In genomic region chr11:17538731-17539130, GRCh38 we compare ENCODE assay signal across 24 cellular contexts. TPM values are rescaled to one million over a fixed set of nuclear protein-coding genes. Genes with fewer than 3 reads are reported as not detected.
"Had no signal": no experiment of that assay in that cellular context is flagged by ENCODE, and none has a peak within 500 bp of the region (broad histone marks: within the 10 kb centered on the region; RNA-seq: fewer than 3 reads in every experiment).

No MANE protein-coding gene starts in this region.

- H3K4me1 Mint-ChIP-seq: activated naive CD4-positive, alpha-beta T cell treated with anti-CD3 and anti-CD28 coated beads, Interleukin-2, amount 50 U/mL, for 24 hours had no signal

- H3K4me3 Mint-ChIP-seq: activated naive CD4-positive, alpha-beta T cell treated with anti-CD3 and anti-CD28 coated beads, Interleukin-2, amount 50 U/mL, for 24 hours; immature natural killer cell had no signal

- H3K27ac Mint-ChIP-seq: activated naive CD4-positive, alpha-beta T cell treated with anti-CD3 and anti-CD28 coated beads, Interleukin-2, amount 50 U/mL, for 24 hours; immature natural killer cell had no signal

- H3K36me3 Mint-ChIP-seq: activated naive CD4-positive, alpha-beta T cell treated with anti-CD3 and anti-CD28 coated beads, Interleukin-2, amount 50 U/mL, for 24 hours; immature natural killer cell had no signal

- H3K27me3 ChIP-seq: ascending aorta, right atrium auricular region, testis, upper lobe of left lung had no signal

- H3K9me3 Mint-ChIP-seq: activated naive CD4-positive, alpha-beta T cell treated with anti-CD3 and anti-CD28 coated beads, Interleukin-2, amount 50 U/mL, for 24 hours; immature natural killer cell had no signal

- ATAC-seq: heart left ventricle, left ventricle myocardium superior had no signal

- DNase-seq: activated CD4-positive, alpha-beta T cell treated with anti-CD3 and anti-CD28 coated beads, Interleukin-2, amount 50 U/mL, for 48 hours; activated gamma-delta T cell; cortex of kidney; heart left ventricle; immature natural killer cell; kidney glomerular epithelial cell; left ventricle myocardium superior; stimulated activated CD4-positive, alpha-beta T cell treated with anti-CD3 and anti-CD28 coated beads, Interleukin-2, amount 100 ng/mL, for 48 hours; stomach; T-helper 2 cell; testis; upper lobe of left lung; WERI-Rb-1 had no signal

- H3K4me1 ChIP-seq: ascending aorta, gastroesophageal sphincter, heart left ventricle, prostate gland, right atrium auricular region, testis had no signal

- H3K36me3 ChIP-seq: ascending aorta, gastroesophageal sphincter, heart left ventricle, prostate gland, right atrium auricular region, stomach, upper lobe of left lung, WERI-Rb-1 had no signal

- H3K27ac ChIP-seq: ascending aorta, gastroesophageal sphincter, heart left ventricle, prostate gland, right atrium auricular region, stomach, testis, upper lobe of left lung, WERI-Rb-1 had no signal

- H3K4me3 ChIP-seq: ascending aorta, gastroesophageal sphincter, heart left ventricle, prostate gland, right atrium auricular region, stomach, testis, upper lobe of left lung had no signal

RNA-seq across cellular contexts. Expression of gene USH1C, which starts 5.5 kb away (rescaled TPM):
- total RNA-seq: ascending aorta, mononuclear cell, osteoblast, prostate gland, right atrium auricular region, skeletal muscle tissue had no signal
- polyA plus RNA-seq: immature natural killer cell had no signal

RNA-seq across cellular contexts. Expression of gene OTOG, which starts 8.3 kb away (rescaled TPM):
- total RNA-seq: ascending aorta, gastroesophageal sphincter, heart left ventricle, left ventricle myocardium superior, mononuclear cell, osteoblast, right atrium auricular region, stomach, upper lobe of left lung had no signal
- polyA plus RNA-seq: adipose tissue, esophagus, heart left ventricle, immature natural killer cell, neural cell, stomach had no signal
